In genomic region chr19:18967358-18968146, GRCh38 we compare ENCODE assay signal across 8 cellular contexts. TPM values are rescaled to one million over a fixed set of nuclear protein-coding genes. Genes with fewer than 3 reads are reported as not detected.
DNase-seq lines count a peak whose midpoint lies in the region; ATAC-seq and TF ChIP-seq lines count a peak whose summit lies in the region.

No MANE protein-coding gene starts in this region.

- H3F3A ChIP-seq in smooth muscle cell (ENCODE audit: low read depth) = no peaks in the 10 kb centered on the region

- no peaks in the 10 kb centered on the region for H3K36me3 ChIP-seq in gastrocnemius medialis
- no peaks in the 10 kb centered on the region for H3K36me3 ChIP-seq in smooth muscle cell (ENCODE audit: low read depth)

- H3K4me2 ChIP-seq in H9 (ENCODE audit: insufficient read depth, insufficient read length, low read length) (no peak overlapping the region), smooth muscle cell (no peak overlapping the region)

- no CpG with 5 or more reads among the region's 11 CpGs for WGBS in H9 (ENCODE audit: extremely low coverage, insufficient read length, low lambda C conversion rate)
- WGBS in smooth muscle cell (ENCODE audit: low lambda C conversion rate) = 82% methylated on average over 11 of the region's 11 CpGs

- H3K9me3 Mint-ChIP-seq in H9 = peaks cover 3 to 4% of the 10 kb centered on the region in 2 experiments; a peak in 3 of 5 replicates
- H3K9me3 Mint-ChIP-seq in activated T-helper 1 cell treated with anti-CD3 and anti-CD28 coated beads, Interleukin-12 subunit alpha, Interleukin-12 subunit beta, Interleukin-2, Interleukin-4 antibody, amounts not matched to agents 30 ng/mL and 10 ng/mL and 1 ng/mL, durations not matched to agents 14 hours and 24 hours and 36 hours = no peaks in the 10 kb centered on the region

- no peak for DNase-seq in H9
- no peak for DNase-seq in activated T-helper 1 cell treated with anti-CD3 and anti-CD28 coated beads, Interleukin-12 subunit alpha, Interleukin-12 subunit beta, Interleukin-2, Interleukin-4 antibody, amounts not matched to agents 30 ng/mL and 10 ng/mL and 1 ng/mL, durations not matched to agents 14 hours and 24 hours and 36 hours (ENCODE audit: low spot score)
- peak; percentile 87 for DNase-seq in cardiac septum (ENCODE audit: low spot score)
- peak; percentile 43 to 76 for DNase-seq in gastrocnemius medialis
- DNase-seq in cerebellar cortex (ENCODE audit: low spot score) = no peak
- DNase-seq in cerebellum (ENCODE audit: low spot score) = no peak
- no peak for DNase-seq in activated T-cell treated with anti-CD3 and anti-CD28 coated beads, Interleukin-2, amount 50 U/mL, for 48 hours
- DNase-seq in smooth muscle cell (lab: John Stamatoyannopoulos, UW; ENCODE audit: unreplicated experiment) = no peak

- no peak overlapping the region for H4K5ac ChIP-seq in H9 (ENCODE audit: insufficient read length, low read depth, low read length)

- in situ Hi-C loops in gastrocnemius medialis (cut with MboI; ENCODE audit: low sequenced_read_pairs in 4 of 4) = no loop called here

- H3K14ac ChIP-seq in H9 (ENCODE audit: insufficient read depth, low read length) = no peak overlapping the region

- no peak overlapping the region for H3K56ac ChIP-seq in H9 (ENCODE audit: insufficient read length, low read depth, low read length)

- H3T11ph ChIP-seq in H9 (ENCODE audit: low read length) = no peak overlapping the region

- H3K79me1 ChIP-seq in H9 (ENCODE audit: insufficient read depth, low read depth, low read length, poor library complexity, severe bottlenecking) = no peaks in the 10 kb centered on the region

- H4K20me1 ChIP-seq in H9 (ENCODE audit: control insufficient read depth, insufficient read depth, insufficient read length) (no peaks in the 10 kb centered on the region), smooth muscle cell (ENCODE audit: low read depth) (no peaks in the 10 kb centered on the region)

- peak; percentile 73 to 95 for ATAC-seq in gastrocnemius medialis

- no peak overlapping the region for H3K23ac ChIP-seq in H9 (ENCODE audit: insufficient read length, low read depth, low read length)

- no peak overlapping the region for H2AFZ ChIP-seq in H9 (ENCODE audit: low read length)
- no peak overlapping the region for H2AFZ ChIP-seq in smooth muscle cell (ENCODE audit: low read depth)

- peaks cover 13% of the 10 kb centered on the region for H3K27me3 Mint-ChIP-seq in H9 (ENCODE audit: low read depth)
- peaks cover 6% of the 10 kb centered on the region for H3K27me3 Mint-ChIP-seq in activated T-helper 1 cell treated with anti-CD3 and anti-CD28 coated beads, Interleukin-12 subunit alpha, Interleukin-12 subunit beta, Interleukin-2, Interleukin-4 antibody, amounts not matched to agents 30 ng/mL and 10 ng/mL and 1 ng/mL, durations not matched to agents 14 hours and 24 hours and 36 hours (ENCODE audit: insufficient read depth)

- no peak overlapping the region for H4K91ac ChIP-seq in H9 (ENCODE audit: insufficient read length, low read depth, low read length)

- no peak overlapping the region for H3K27ac ChIP-seq in H9 (ENCODE audit: insufficient read length, low read depth, low read length)
- peak overlapping the region; percentile 54 to 75 (median 64) for H3K27ac ChIP-seq in gastrocnemius medialis
- H3K27ac ChIP-seq in smooth muscle cell (ENCODE audit: low read depth) = no peak overlapping the region

- H3K4me1 Mint-ChIP-seq in H9 = peaks cover 3 to 16% of the 10 kb centered on the region in 2 experiments
- H3K4me1 Mint-ChIP-seq in activated T-helper 1 cell treated with anti-CD3 and anti-CD28 coated beads, Interleukin-12 subunit alpha, Interleukin-12 subunit beta, Interleukin-2, Interleukin-4 antibody, amounts not matched to agents 30 ng/mL and 10 ng/mL and 1 ng/mL, durations not matched to agents 14 hours and 24 hours and 36 hours (ENCODE audit: low read depth) = no peaks in the 10 kb centered on the region

- no peak overlapping the region for H2BK15ac ChIP-seq in H9 (ENCODE audit: low read depth, low read length)

- H3K79me2 ChIP-seq in H9 (ENCODE audit: insufficient read depth, low read length) (no peaks in the 10 kb centered on the region), smooth muscle cell (ENCODE audit: low read depth) (no peaks in the 10 kb centered on the region)

- H3K23me2 ChIP-seq in H9 (ENCODE audit: insufficient read length, low read depth, low read length, poor library complexity, severe bottlenecking) = no peaks in the 10 kb centered on the region

- H3K36me3 Mint-ChIP-seq in H9 (ENCODE audit: insufficient read depth in 1 of 3, low read depth in 3 of 3) = peaks cover 0 to 4% (median 0%) of the 10 kb centered on the region in 3 experiments; a peak in 1 of 7 replicates
- no peaks in the 10 kb centered on the region for H3K36me3 Mint-ChIP-seq in activated T-helper 1 cell treated with anti-CD3 and anti-CD28 coated beads, Interleukin-12 subunit alpha, Interleukin-12 subunit beta, Interleukin-2, Interleukin-4 antibody, amounts not matched to agents 30 ng/mL and 10 ng/mL and 1 ng/mL, durations not matched to agents 14 hours and 24 hours and 36 hours (ENCODE audit: low read depth)

- no peak overlapping the region for H2BK120ac ChIP-seq in H9 (ENCODE audit: low read depth, low read length, poor library complexity, severe bottlenecking)

- no peak overlapping the region for H4K8ac ChIP-seq in H9 (replicated peaks; ENCODE audit: insufficient read length, low read depth, low read length)

- H3K4me3 Mint-ChIP-seq in H9 = no peak overlapping the region
- H3K4me3 Mint-ChIP-seq in activated T-helper 1 cell treated with anti-CD3 and anti-CD28 coated beads, Interleukin-12 subunit alpha, Interleukin-12 subunit beta, Interleukin-2, Interleukin-4 antibody, amounts not matched to agents 30 ng/mL and 10 ng/mL and 1 ng/mL, durations not matched to agents 14 hours and 24 hours and 36 hours = no peak overlapping the region

- TF ChIP-seq POLR2A in gastrocnemius medialis (IDR thresholded peaks at IDR 0.05) = peak in 1 of 2 donors; percentile 4

- H2AK5ac ChIP-seq in H9 (ENCODE audit: insufficient read length, low read length) = no peak overlapping the region

- no peak overlapping the region for H3K4ac ChIP-seq in H9 (ENCODE audit: low read depth, low read length)

- no peak overlapping the region for H2BK5ac ChIP-seq in H9 (ENCODE audit: insufficient read length, low read length)

- H3K18ac ChIP-seq in H9 (ENCODE audit: insufficient read length, low read depth, low read length) = peak overlapping the region; percentile 1

- peak overlapping the region in 1 of 4 donors; percentile 31 for H3K4me3 ChIP-seq in gastrocnemius medialis
- H3K4me3 ChIP-seq in smooth muscle cell = no peak overlapping the region

- no peaks in the 10 kb centered on the region for H3K9me3 ChIP-seq in H9 (ENCODE audit: control insufficient read depth, low read depth, low read length)
- no peaks in the 10 kb centered on the region for H3K9me3 ChIP-seq in gastrocnemius medialis
- H3K9me3 ChIP-seq in smooth muscle cell (replicated peaks; ENCODE audit: low read depth) = no peaks in the 10 kb centered on the region

- intact Hi-C loops in activated T-helper 1 cell treated with anti-CD3 and anti-CD28 coated beads, Interleukin-12 subunit alpha, Interleukin-12 subunit beta, Interleukin-2, Interleukin-4 antibody, amounts not matched to agents 30 ng/mL and 10 ng/mL and 1 ng/mL, durations not matched to agents 14 hours and 24 hours and 36 hours (cut with micrococcal nuclease) = no loop called here
- intact Hi-C loops in cardiac septum (cut with DNase I) = no loop called here
- intact Hi-C loops in gastrocnemius medialis (cut with DNase I; ENCODE audit: low total_unique reads) = no loop called here

- no peak overlapping the region for H3K27ac Mint-ChIP-seq in H9
- peak overlapping the region; percentile 48 for H3K27ac Mint-ChIP-seq in activated T-helper 1 cell treated with anti-CD3 and anti-CD28 coated beads, Interleukin-12 subunit alpha, Interleukin-12 subunit beta, Interleukin-2, Interleukin-4 antibody, amounts not matched to agents 30 ng/mL and 10 ng/mL and 1 ng/mL, durations not matched to agents 14 hours and 24 hours and 36 hours

- no peak for TF ChIP-seq CTCF in H9 (conservative IDR thresholded peaks at IDR 0.05)
- TF ChIP-seq CTCF in gastrocnemius medialis (IDR thresholded peaks at IDR 0.05 in 4 of 5, conservative IDR thresholded peaks at IDR 0.05 in 1 of 5) = no peak
- TF ChIP-seq CTCF in smooth muscle cell (IDR thresholded peaks at IDR 0.05; ENCODE audit: borderline replicate concordance, insufficient read depth, poor library complexity, severe bottlenecking) = no peak

- no peak overlapping the region for H3K9ac ChIP-seq in H9 (ENCODE audit: extremely low read depth, insufficient read length, low read length)
- H3K9ac ChIP-seq in smooth muscle cell (ENCODE audit: low read depth) = no peak overlapping the region

- H3K4me1 ChIP-seq in H9 (ENCODE audit: insufficient read depth, low read length) = no peaks in the 10 kb centered on the region
- H3K4me1 ChIP-seq in gastrocnemius medialis = peaks cover 3 to 12% of the 10 kb centered on the region in 2 donors
- H3K4me1 ChIP-seq in smooth muscle cell (ENCODE audit: low read depth) = no peaks in the 10 kb centered on the region

- no peak overlapping the region for H2BK20ac ChIP-seq in H9 (ENCODE audit: low read depth, low read length, poor library complexity, severe bottlenecking)

- no peak overlapping the region for H2BK12ac ChIP-seq in H9 (ENCODE audit: insufficient read length, low read depth, low read length)

- H3K27me3 ChIP-seq in H9 (ENCODE audit: insufficient read depth, low read length) (no peaks in the 10 kb centered on the region), gastrocnemius medialis (peaks cover 0 to 13% (median 1%) of the 10 kb centered on the region in 3 donors), smooth muscle cell (ENCODE audit: low read depth) (peaks cover 2% of the 10 kb centered on the region)

RNA-seq across cellular contexts. Expression of gene HOMER3, which starts 26.5 kb away (rescaled TPM):
- total RNA-seq in H9 (2021) = 19.6 and 20.2 TPM in 2 replicates
- 0.29 and 0.75 TPM in 2 replicates for total RNA-seq in activated T-helper 1 cell treated with anti-CD3 and anti-CD28 coated beads, Interleukin-12 subunit alpha, Interleukin-12 subunit beta, Interleukin-2, Interleukin-4 antibody, amounts not matched to agents 30 ng/mL and 10 ng/mL and 1 ng/mL, durations not matched to agents 14 hours and 24 hours and 36 hours
- 15.6 TPM for total RNA-seq in cardiac septum
- 100 to 1,000 TPM in 3 of 4 donors, 10 to 100 TPM in 1; 86.2 to 202 (median 113) TPM for total RNA-seq in gastrocnemius medialis
- total RNA-seq in cerebellum = 20.7 TPM
- total RNA-seq in smooth muscle cell = 37.4 and 40.0 TPM in 2 replicates
- polyA plus RNA-seq in smooth muscle cell = 85.1 and 88.1 TPM in 2 replicates

RNA-seq across cellular contexts. Expression of gene DDX49, which starts 48.0 kb away (rescaled TPM):
- 52.3 and 52.4 TPM in 2 replicates for total RNA-seq in H9 (2021)
- 101 and 114 TPM in 2 replicates for total RNA-seq in activated T-helper 1 cell treated with anti-CD3 and anti-CD28 coated beads, Interleukin-12 subunit alpha, Interleukin-12 subunit beta, Interleukin-2, Interleukin-4 antibody, amounts not matched to agents 30 ng/mL and 10 ng/mL and 1 ng/mL, durations not matched to agents 14 hours and 24 hours and 36 hours
- total RNA-seq in cardiac septum = 22.9 TPM
- 10 to 100 TPM; 40.6 to 60.1 (median 44.2) TPM for total RNA-seq in gastrocnemius medialis
- 32.2 TPM for total RNA-seq in cerebellum
- total RNA-seq in smooth muscle cell = 36.1 and 55.3 TPM in 2 replicates
- 39.6 and 57.9 TPM in 2 replicates for polyA plus RNA-seq in smooth muscle cell

RNA-seq across cellular contexts. Expression of gene COPE, which starts 48.4 kb away (rescaled TPM):
- 185 and 198 TPM in 2 replicates for total RNA-seq in H9 (2021)
- 221 and 229 TPM in 2 replicates for total RNA-seq in activated T-helper 1 cell treated with anti-CD3 and anti-CD28 coated beads, Interleukin-12 subunit alpha, Interleukin-12 subunit beta, Interleukin-2, Interleukin-4 antibody, amounts not matched to agents 30 ng/mL and 10 ng/mL and 1 ng/mL, durations not matched to agents 14 hours and 24 hours and 36 hours
- 133 TPM for total RNA-seq in cardiac septum
- 100 to 1,000 TPM; 169 to 229 (median 203) TPM for total RNA-seq in gastrocnemius medialis
- total RNA-seq in cerebellum = 58.3 TPM
- 187 and 236 TPM in 2 replicates for total RNA-seq in smooth muscle cell
- polyA plus RNA-seq in smooth muscle cell = 452 and 497 TPM in 2 replicates

Comparison
In these comparisons a context has a peak if more than half of its experiments do, and no peak if none do; other contexts are left out.
1. DNase-seq: peak in cardiac septum (single experiment) and gastrocnemius medialis (2 of 2); none in H9 (single experiment), activated T-helper 1 cell treated with anti-CD3 and anti-CD28 coated beads, Interleukin-12 subunit alpha, Interleukin-12 subunit beta, Interleukin-2, Interleukin-4 antibody, amounts not matched to agents 30 ng/mL and 10 ng/mL and 1 ng/mL, durations not matched to agents 14 hours and 24 hours and 36 hours (single experiment), cerebellar cortex (single experiment), cerebellum (single experiment), activated T-cell treated with anti-CD3 and anti-CD28 coated beads, Interleukin-2, amount 50 U/mL, for 48 hours (0 of 2) and smooth muscle cell (single experiment).
2. H3K27ac ChIP-seq: peak in gastrocnemius medialis (4 of 4); none in H9 (single experiment) and smooth muscle cell (single experiment).